14 cellular contexts compared by ENCODE assay signal in genomic region chrX:39150210-39150609, GRCh38.
"Had no signal": no experiment of that assay in that cellular context is flagged by ENCODE, and none has a peak within 500 bp of the region (broad histone marks: within the 10 kb centered on the region; RNA-seq: fewer than 3 reads in every experiment).

No MANE protein-coding gene starts in this region.

- H3K4me3 Mint-ChIP-seq: activated CD4-positive, alpha-beta T cell treated with anti-CD3 and anti-CD28 coated beads for 36 hours; activated naive CD8-positive, alpha-beta T cell treated with anti-CD3 and anti-CD28 coated beads for 36 hours; activated T-cell treated with anti-CD3 and anti-CD28 coated beads, Interleukin-2, amount 50 U/mL, for 4 hours; memory B cell; nephron progenitor cell; stimulated activated memory B cell treated with anti-CD40 and anti-IgM and Interleukin-4, amounts not matched to agents 10 μg/mL and 1 μg/mL and 100 μg/mL, for 72 hours had no signal

- H3K36me3 ChIP-seq: colonic mucosa, esophagus squamous epithelium, gastrocnemius medialis, stomach, transverse colon, vagina had no signal

- ATAC-seq: activated CD4-positive, alpha-beta T cell treated with anti-CD3 and anti-CD28 coated beads for 36 hours; activated T-cell treated with anti-CD3 and anti-CD28 coated beads, Interleukin-2, amount 50 U/mL, for 4 hours; stimulated activated memory B cell treated with anti-CD40 and anti-IgM and Interleukin-4, amounts not matched to agents 10 μg/mL and 1 μg/mL and 100 μg/mL, for 72 hours had no signal

- H3K4me1 Mint-ChIP-seq: activated CD4-positive, alpha-beta T cell treated with anti-CD3 and anti-CD28 coated beads for 36 hours had no signal

- H3K27ac ChIP-seq: colonic mucosa, esophagus squamous epithelium, gastrocnemius medialis, stomach, transverse colon, vagina, VCaP had no signal

- DNase-seq: esophagus squamous epithelium had no signal

- H3K9me3 Mint-ChIP-seq: activated naive CD8-positive, alpha-beta T cell treated with anti-CD3 and anti-CD28 coated beads for 36 hours; activated T-cell treated with anti-CD3 and anti-CD28 coated beads, Interleukin-2, amount 50 U/mL, for 4 hours; activated T-helper 2 cell treated with anti-CD3 and anti-CD28 coated beads, Interferon-gamma antibody, Interleukin-2, Interleukin-4, amounts not matched to agents 10 μg/mL and 5 μg/mL and 100 μg/mL, durations not matched to agents 14 hours and 24 hours and 36 hours; memory B cell; stimulated activated memory B cell treated with anti-CD40 and anti-IgM and Interleukin-4, amounts not matched to agents 10 μg/mL and 1 μg/mL and 100 μg/mL, for 72 hours had no signal

- H3K27me3 ChIP-seq: colonic mucosa, esophagus squamous epithelium, gastrocnemius medialis, stomach, transverse colon, vagina had no signal

- H3K36me3 Mint-ChIP-seq: activated naive CD8-positive, alpha-beta T cell treated with anti-CD3 and anti-CD28 coated beads for 36 hours; memory B cell; stimulated activated memory B cell treated with anti-CD40 and anti-IgM and Interleukin-4, amounts not matched to agents 10 μg/mL and 1 μg/mL and 100 μg/mL, for 72 hours had no signal

- H3K27ac Mint-ChIP-seq: activated CD4-positive, alpha-beta T cell treated with anti-CD3 and anti-CD28 coated beads for 36 hours; activated naive CD8-positive, alpha-beta T cell treated with anti-CD3 and anti-CD28 coated beads for 36 hours; activated T-helper 2 cell treated with anti-CD3 and anti-CD28 coated beads, Interferon-gamma antibody, Interleukin-2, Interleukin-4, amounts not matched to agents 10 μg/mL and 5 μg/mL and 100 μg/mL, durations not matched to agents 14 hours and 24 hours and 36 hours; memory B cell; nephron progenitor cell; stimulated activated memory B cell treated with anti-CD40 and anti-IgM and Interleukin-4, amounts not matched to agents 10 μg/mL and 1 μg/mL and 100 μg/mL, for 72 hours had no signal

- H3K27me3 Mint-ChIP-seq: activated CD4-positive, alpha-beta T cell treated with anti-CD3 and anti-CD28 coated beads for 36 hours; activated naive CD8-positive, alpha-beta T cell treated with anti-CD3 and anti-CD28 coated beads for 36 hours; memory B cell; stimulated activated memory B cell treated with anti-CD40 and anti-IgM and Interleukin-4, amounts not matched to agents 10 μg/mL and 1 μg/mL and 100 μg/mL, for 72 hours had no signal

- H3K9me3 ChIP-seq: colonic mucosa, esophagus squamous epithelium, gastrocnemius medialis, stomach, transverse colon, vagina had no signal

- H3K4me3 ChIP-seq: colonic mucosa, esophagus squamous epithelium, gastrocnemius medialis, stomach, transverse colon, vagina had no signal

- H3K4me1 ChIP-seq: colonic mucosa, esophagus squamous epithelium, transverse colon, vagina had no signal
